ENCODE assay signal across 16 cellular contexts in the genomic region with DNA sequence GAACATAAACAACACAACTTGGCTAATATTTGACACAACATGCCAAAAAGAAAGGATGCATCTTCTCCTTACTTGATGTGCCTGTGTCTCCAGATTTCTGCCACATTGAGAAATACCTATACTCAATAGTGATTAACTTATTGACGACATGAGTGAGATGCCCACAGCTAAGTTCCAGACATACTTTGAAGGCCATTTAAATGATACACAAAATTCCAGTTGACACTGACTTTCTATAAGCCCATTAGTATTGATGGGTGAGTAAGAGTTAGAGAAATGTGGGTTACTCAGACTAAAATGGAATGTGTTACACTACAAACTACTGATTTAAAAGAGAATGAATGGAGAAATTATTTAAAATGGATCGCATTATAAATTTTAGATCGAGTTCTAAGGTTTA.
A peak's percentile ranks its signal among the peaks of the same experiment; 100 is the strongest.
DNase-seq lines count a peak whose midpoint lies in the region; ATAC-seq, FAIRE-seq and TF ChIP-seq lines count a peak whose summit lies in the region.
"Had no signal": no experiment of that assay in that cellular context is flagged by ENCODE, and none has a peak within 500 bp of the region (broad histone marks: within the 10 kb centered on the region; RNA-seq: fewer than 3 reads in every experiment).

No MANE protein-coding gene starts in this region.

- DNase-seq in ELR (ENCODE audit: low read depth) = peak; percentile 63
- peak; percentile 61 for DNase-seq in HS-5 (ENCODE audit: low read depth)
- peak; percentile 70 for DNase-seq in astrocyte (ENCODE audit: low read depth)
- peak; percentile 5 for DNase-seq in mesenchymal stem cell
- no peak for DNase-seq in HT-29 (ENCODE audit: low spot score)
- DNase-seq in small intestine = no peak
- no peak for DNase-seq in NCI-H1436 (lab: John Stamatoyannopoulos, UW)
- no peak for DNase-seq in HepG2 (ENCODE audit: low spot score)
- DNase-seq: ACHN; C1 segment of cervical spinal cord; CD4-positive, alpha-beta T cell; DMS79; KBM-7 had no signal

- H4K91ac ChIP-seq in mesenchymal stem cell (ENCODE audit: low read length) = no peak overlapping the region

- TF ChIP-seq POLR2A in HepG2 (IDR thresholded peaks at IDR 0.05; ENCODE audit: insufficient read depth in 1 of 2, low read depth in 2 of 2, low read length in 2 of 2) = no peak

- H3K14ac ChIP-seq in mesenchymal stem cell (ENCODE audit: low read length in 2 of 2) = no peak overlapping the region

- H3K27me3 ChIP-seq in astrocyte (ENCODE audit: insufficient read depth, low read length) (no peaks in the 10 kb centered on the region), mesenchymal stem cell (ENCODE audit: control insufficient read depth in 1 of 2, insufficient read depth in 1 of 2, low read length in 2 of 2) (no peaks in the 10 kb centered on the region), small intestine (ENCODE audit: control insufficient read depth in 2 of 2, insufficient read depth in 2 of 2, low read length in 2 of 2) (no peaks in the 10 kb centered on the region), HepG2 (ENCODE audit: control insufficient read depth in 1 of 2, insufficient read depth in 2 of 2, low read length in 2 of 2) (no peaks in the 10 kb centered on the region)

- H3K23ac ChIP-seq in mesenchymal stem cell (ENCODE audit: low read length in 2 of 2) = no peak overlapping the region

- no peak overlapping the region for H3K4me3 Mint-ChIP-seq in astrocyte (ENCODE audit: unreplicated experiment)
- H3K4me3 Mint-ChIP-seq: B cell; CD4-positive, alpha-beta T cell had no signal

- WGBS in mesenchymal stem cell = no CpG with 5 or more reads among the region's 3 CpGs
- WGBS in small intestine, 3 donors = 80 to 87% (median 81%) methylated on average over 3 of the region's 3 CpGs
- WGBS in HepG2 (ENCODE audit: low lambda C conversion rate) = under 1% methylated on average over 3 of the region's 3 CpGs

- peak overlapping the region; percentile 76 for H3K27ac Mint-ChIP-seq in astrocyte (ENCODE audit: unreplicated experiment)
- H3K27ac Mint-ChIP-seq: B cell; CD4-positive, alpha-beta T cell had no signal

- H2BK15ac ChIP-seq in mesenchymal stem cell (ENCODE audit: low read depth, poor library complexity, severe bottlenecking) = no peak overlapping the region

- no peak overlapping the region for H2BK5ac ChIP-seq in mesenchymal stem cell (ENCODE audit: low read depth, low read length, poor library complexity, severe bottlenecking)

- H3K4me3 ChIP-seq in astrocyte (ENCODE audit: insufficient read depth, low read depth, low read length) = no peak overlapping the region
- H3K4me3 ChIP-seq in mesenchymal stem cell (ENCODE audit: insufficient read depth in 1 of 2, low read depth in 1 of 2, low read length in 2 of 2) = no peak overlapping the region
- H3K4me3 ChIP-seq in small intestine (ENCODE audit: low read depth in 1 of 2, low read length in 2 of 2) = no peak overlapping the region
- H3K4me3 ChIP-seq in HepG2 (replicated peaks in 1 of 3; ENCODE audit: insufficient read depth in 1 of 3, low read depth in 2 of 3, low read length in 3 of 3) = no peak overlapping the region

- CTCF ChIA-PET in HepG2 (lab: Yijun Ruan, JAX; ENCODE audit: low intra/inter-chr PET ratio, low total read pairs) = no interaction called here

- no peak for ATAC-seq in HepG2

- no peaks in the 10 kb centered on the region for H3K36me3 ChIP-seq in astrocyte (ENCODE audit: insufficient read depth, low read length)
- no peaks in the 10 kb centered on the region for H3K36me3 ChIP-seq in mesenchymal stem cell (ENCODE audit: control insufficient read depth in 1 of 2, insufficient read depth in 2 of 2, low read depth in 1 of 2, low read length in 2 of 2)
- no peaks in the 10 kb centered on the region for H3K36me3 ChIP-seq in small intestine (ENCODE audit: control insufficient read depth in 2 of 2, insufficient read depth in 2 of 2, low read length in 2 of 2)
- no peaks in the 10 kb centered on the region for H3K36me3 ChIP-seq in HepG2 (replicated peaks in 1 of 2; ENCODE audit: control insufficient read depth in 1 of 2, insufficient read depth in 2 of 2, low read length in 2 of 2)

- no peaks in the 10 kb centered on the region for H3K9me3 Mint-ChIP-seq in astrocyte (ENCODE audit: unreplicated experiment)

- no peak overlapping the region for H3K4ac ChIP-seq in mesenchymal stem cell (ENCODE audit: low read depth in 1 of 2, low read length in 2 of 2)

- peaks cover 26% of the 10 kb centered on the region for H3K4me1 Mint-ChIP-seq in astrocyte (ENCODE audit: low read depth, unreplicated experiment)
- H3K4me1 Mint-ChIP-seq: B cell had no signal

- H3K4me2 ChIP-seq in astrocyte (ENCODE audit: low read length) = no peak overlapping the region
- H3K4me2 ChIP-seq in mesenchymal stem cell (ENCODE audit: low read length, poor library complexity, severe bottlenecking) = no peak overlapping the region
- H3K4me2 ChIP-seq in HepG2 (ENCODE audit: low read depth, low read length) = no peak overlapping the region

- no peak overlapping the region for H2BK12ac ChIP-seq in mesenchymal stem cell (ENCODE audit: low read length in 2 of 2)

- H3K18ac ChIP-seq in mesenchymal stem cell (ENCODE audit: low read depth in 1 of 2, low read length in 2 of 2) = no peak overlapping the region

- BruUV-seq in HepG2 (replicated peaks; lab: Mats Ljungman, UMichigan) = no TSS peak

- POLR2A ChIA-PET in HepG2 (lab: Yijun Ruan, JAX) = no interaction called here

- H3K27me3 Mint-ChIP-seq in astrocyte (ENCODE audit: low read depth, unreplicated experiment) = no peaks in the 10 kb centered on the region
- H3K27me3 Mint-ChIP-seq: B cell; CD4-positive, alpha-beta T cell had no signal

- no peak for TF ChIP-seq EP300 in HepG2 (IDR thresholded peaks at IDR 0.05; ENCODE audit: low read depth in 2 of 2, low read length in 2 of 2)
- no peak for TF ChIP-seq EP300 in HepG2 (CRISPR knock-in tag; IDR thresholded peaks at IDR 0.05; ENCODE audit: borderline replicate concordance)

- no peak overlapping the region for H2AK5ac ChIP-seq in mesenchymal stem cell (ENCODE audit: low read length, severe bottlenecking)

- H2BK120ac ChIP-seq in mesenchymal stem cell (ENCODE audit: low read depth, low read length) = no peak overlapping the region

- no peaks in the 10 kb centered on the region for H3K79me1 ChIP-seq in mesenchymal stem cell (replicated peaks; ENCODE audit: low read length, poor library complexity, severe bottlenecking)

- H3K9ac ChIP-seq in astrocyte (ENCODE audit: low read length) = no peak overlapping the region
- no peak overlapping the region for H3K9ac ChIP-seq in mesenchymal stem cell (ENCODE audit: low read length)
- no peak overlapping the region for H3K9ac ChIP-seq in HepG2 (ENCODE audit: insufficient read depth, low read depth, low read length)

- H3K27ac ChIP-seq in astrocyte (ENCODE audit: low read depth, low read length) (no peak overlapping the region), mesenchymal stem cell (ENCODE audit: low read length, poor library complexity, severe bottlenecking) (no peak overlapping the region), small intestine (ENCODE audit: low read depth in 1 of 2, low read length in 1 of 2) (no peak overlapping the region), HepG2 (ENCODE audit: extremely low read length, insufficient read depth, low read length) (no peak overlapping the region)

- in situ Hi-C loops in HepG2 (cut with HindIII; ENCODE audit: extremely low pct_ligation_motif_present, low pct_unique_long_range_greater_than_20kb) = no loop called here

- H3K36me3 Mint-ChIP-seq in astrocyte (ENCODE audit: low read depth, unreplicated experiment) = no peaks in the 10 kb centered on the region

- H3K79me2 ChIP-seq in astrocyte (ENCODE audit: insufficient read depth, low read length) = no peaks in the 10 kb centered on the region
- no peaks in the 10 kb centered on the region for H3K79me2 ChIP-seq in HepG2 (ENCODE audit: insufficient read depth, low read length)

- H2AFZ ChIP-seq in astrocyte (ENCODE audit: low read depth, low read length) (no peak overlapping the region), mesenchymal stem cell (ENCODE audit: low read depth, low read length) (no peak overlapping the region), HepG2 (ENCODE audit: low read length) (no peak overlapping the region)

- no peak for FAIRE-seq in astrocyte (lab: Jason Lieb, UNC)
- no peak for FAIRE-seq in small intestine (lab: Jason Lieb, UNC)
- FAIRE-seq in HepG2 (lab: Jason Lieb, UNC) = no peak
- FAIRE-seq: G401.6, GM12892 had no signal

- intact Hi-C loops in HepG2 (cut with micrococcal nuclease; ENCODE audit: unreplicated experiment) = no loop called here

- no peaks in the 10 kb centered on the region for H4K20me1 ChIP-seq in astrocyte (ENCODE audit: insufficient read depth, low read length)
- no peaks in the 10 kb centered on the region for H4K20me1 ChIP-seq in HepG2 (ENCODE audit: insufficient read depth, low read length)

- H3K9me3 ChIP-seq in astrocyte (ENCODE audit: insufficient read depth, low read depth, low read length) (no peaks in the 10 kb centered on the region), mesenchymal stem cell (ENCODE audit: control insufficient read depth, low read length) (no peaks in the 10 kb centered on the region), small intestine (ENCODE audit: control insufficient read depth, low read depth) (no peaks in the 10 kb centered on the region), HepG2 (ENCODE audit: low read length) (peaks cover 39% of the 10 kb centered on the region; the same call in 1 of the 2 replicates)

- no peak overlapping the region for H4K8ac ChIP-seq in mesenchymal stem cell (ENCODE audit: low read length)

- TF ChIP-seq CTCF in astrocyte (IDR thresholded peaks at IDR 0.05; ENCODE audit: insufficient read depth, low read depth, low read length) (no peak), HepG2 (CRISPR knock-in tag; IDR thresholded peaks at IDR 0.05) (no peak)

- no peaks in the 10 kb centered on the region for H3K4me1 ChIP-seq in astrocyte (ENCODE audit: insufficient read depth, low read length)
- H3K4me1 ChIP-seq in mesenchymal stem cell (ENCODE audit: control insufficient read depth, insufficient read depth, low read depth, low read length) = no peaks in the 10 kb centered on the region
- H3K4me1 ChIP-seq in small intestine (ENCODE audit: control insufficient read depth in 2 of 2, insufficient read depth in 1 of 2, low read depth in 1 of 2, low read length in 1 of 2) = no peaks in the 10 kb centered on the region
- no peaks in the 10 kb centered on the region for H3K4me1 ChIP-seq in HepG2 (ENCODE audit: insufficient read depth, low read length)

- no peak for TF ChIP-seq RAD21 in HepG2 (CRISPR knock-in tag; IDR thresholded peaks at IDR 0.05)

TF ChIP-seq in HepG2, 621 proteins besides CTCF, POLR2A, EP300 and RAD21 (continues in another document):
- TF ChIP-seq AGO2 (optimal IDR thresholded peaks at IDR 0.05; ENCODE audit: low read depth, low read length) (no peak), ZNF841 (CRISPR knock-in tag; IDR thresholded peaks at IDR 0.05; ENCODE audit: borderline replicate concordance) (no peak), ZBTB38 (CRISPR knock-in tag; IDR thresholded peaks at IDR 0.05) (no peak)

Comparison
In these comparisons a context has a peak if more than half of its experiments do, and no peak if none do; other contexts are left out.
1. DNase-seq: peak in ELR (single experiment), HS-5 (single experiment), astrocyte (single experiment) and mesenchymal stem cell (single experiment); none in HT-29 (single experiment), small intestine (single experiment), NCI-H1436 (single experiment) and HepG2 (single experiment).